Comparison of ENCODE assay signal across 8 cellular contexts in genomic region chr11:65422104-65422632, GRCh38. TPM values are rescaled to one million over a fixed set of nuclear protein-coding genes. Genes with fewer than 3 reads are reported as not detected.
A peak's percentile ranks its signal among the peaks of the same experiment; 100 is the strongest.
DNase-seq lines count a peak whose midpoint lies in the region; ATAC-seq and TF ChIP-seq lines count a peak whose summit lies in the region.

No MANE protein-coding gene starts in this region.

- H3K27me3 ChIP-seq in H9 (ENCODE audit: insufficient read depth, low read length) (no peaks in the 10 kb centered on the region), breast epithelium (no peaks in the 10 kb centered on the region)

- WGBS in H9 (ENCODE audit: extremely low coverage, insufficient read length, low lambda C conversion rate), result no CpG with 5 or more reads among the region's 54 CpGs

- H3K36me3 Mint-ChIP-seq in H9 (ENCODE audit: insufficient read depth in 1 of 3, low read depth in 3 of 3), result no peaks in the 10 kb centered on the region
- no peaks in the 10 kb centered on the region for H3K36me3 Mint-ChIP-seq in WTC11

- ATAC-seq in WTC11, result peak; percentile 2

- H3K27ac Mint-ChIP-seq in H9 (peak overlapping the region; percentile 91 to 98 (median 93); a peak in 5 of 7 replicates), WTC11 (peak overlapping the region; percentile 95)

- H2BK12ac ChIP-seq in H9 (ENCODE audit: insufficient read length, low read depth, low read length), result peak overlapping the region; percentile 51

- H3T11ph ChIP-seq in H9 (ENCODE audit: low read length), result no peak overlapping the region

- H3K4me2 ChIP-seq in H9 (ENCODE audit: insufficient read depth, insufficient read length, low read length), result peak overlapping the region; percentile 67

- no peaks in the 10 kb centered on the region for H3K36me3 ChIP-seq in breast epithelium

- no peak overlapping the region for H2AFZ ChIP-seq in H9 (ENCODE audit: low read length)

- H3K23ac ChIP-seq in H9 (ENCODE audit: insufficient read length, low read depth, low read length), result no peak overlapping the region

- peaks cover 2% of the 10 kb centered on the region for H4K20me1 ChIP-seq in H9 (ENCODE audit: control insufficient read depth, insufficient read depth, insufficient read length)

- H4K91ac ChIP-seq in H9 (ENCODE audit: insufficient read length, low read depth, low read length), result no peak overlapping the region

- peak overlapping the region; percentile 93 for H3K18ac ChIP-seq in H9 (ENCODE audit: insufficient read length, low read depth, low read length)

- peaks cover 25% of the 10 kb centered on the region for H3K4me1 ChIP-seq in H9 (ENCODE audit: insufficient read depth, low read length)
- peaks cover 11 to 22% of the 10 kb centered on the region in 2 donors for H3K4me1 ChIP-seq in breast epithelium

- peaks cover 13% of the 10 kb centered on the region for H3K23me2 ChIP-seq in H9 (ENCODE audit: insufficient read length, low read depth, low read length, poor library complexity, severe bottlenecking)

- H3K27me3 Mint-ChIP-seq in H9 (ENCODE audit: low read depth) (peaks cover 3% of the 10 kb centered on the region), WTC11 (ENCODE audit: low read depth) (0 out of 2 replicates have a peak, but pooled peaks cover under 1% of the 10 kb centered on the region)

- no peak overlapping the region for H2BK20ac ChIP-seq in H9 (ENCODE audit: low read depth, low read length, poor library complexity, severe bottlenecking)

- CTCF ChIA-PET in WTC11 (lab: Charles Lee), result interaction anchor here (0.5 to 12.8 kb wide), 7 partner anchors 46 to 119 kb away, joined by 3 to 224 read pairs (median 4); no protein-coding TSS in a partner anchor

- peak; percentile 98 for DNase-seq in COLO668 (lab: John Stamatoyannopoulos, UW; ENCODE audit: unreplicated experiment)
- DNase-seq in H9, result peak; percentile 92
- peak; percentile 94 for DNase-seq in NCI-H2029 (lab: John Stamatoyannopoulos, UW)
- DNase-seq in WTC11 (ENCODE audit: low spot score), result peak; percentile 96
- peak; percentile 95 to 99 for DNase-seq in breast epithelium (ENCODE audit: low spot score in 2 of 2)
- DNase-seq in iPS-NIHi11 (ENCODE audit: low spot score), result peak; percentile 84
- DNase-seq in NCI-H1048 (lab: John Stamatoyannopoulos, UW), result no peak

- TF ChIP-seq CTCF in H9 (conservative IDR thresholded peaks at IDR 0.05), result no peak
- TF ChIP-seq CTCF in WTC11 (IDR thresholded peaks at IDR 0.05), result no peak
- TF ChIP-seq CTCF in breast epithelium (IDR thresholded peaks at IDR 0.05), result no peak

- no peak overlapping the region for H4K5ac ChIP-seq in H9 (ENCODE audit: insufficient read length, low read depth, low read length)

- H3K4me1 Mint-ChIP-seq in H9, result peaks cover 82 to 91% of the 10 kb centered on the region in 2 experiments
- peaks cover 92% of the 10 kb centered on the region for H3K4me1 Mint-ChIP-seq in WTC11

- intact Hi-C loops in breast epithelium (cut with DNase I; ENCODE audit: low total_unique reads), result no loop called here

- H3K4me3 Mint-ChIP-seq in H9, result peak overlapping the region; percentile 74 to 80
- peak overlapping the region; percentile 69 for H3K4me3 Mint-ChIP-seq in WTC11

- POLR2A ChIA-PET in WTC11 (lab: Charles Lee), result interaction anchor here (0.6 to 10.9 kb wide), 13 partner anchors 14 to 85 kb away, joined by 3 to 175 read pairs (median 8); partner anchors contain the start of genes FRMD8 and MALAT1

- no peaks in the 10 kb centered on the region; a peak in 2 of 5 replicates for H3K9me3 Mint-ChIP-seq in H9
- no peaks in the 10 kb centered on the region for H3K9me3 Mint-ChIP-seq in WTC11

- H3K9ac ChIP-seq in H9 (ENCODE audit: extremely low read depth, insufficient read length, low read length), result peak overlapping the region; percentile 80

- no peaks in the 10 kb centered on the region for H3K79me1 ChIP-seq in H9 (ENCODE audit: insufficient read depth, low read depth, low read length, poor library complexity, severe bottlenecking)

- peak; percentile 94 for TF ChIP-seq POLR2A in breast epithelium (IDR thresholded peaks at IDR 0.05)

- H2AK5ac ChIP-seq in H9 (ENCODE audit: insufficient read length, low read length), result no peak overlapping the region

- H2BK5ac ChIP-seq in H9 (ENCODE audit: insufficient read length, low read length), result peak overlapping the region; percentile 17

- peak overlapping the region; percentile 85 for H2BK120ac ChIP-seq in H9 (ENCODE audit: low read depth, low read length, poor library complexity, severe bottlenecking)

- H3K14ac ChIP-seq in H9 (ENCODE audit: insufficient read depth, low read length), result peak overlapping the region; percentile 93

- peaks cover 2% of the 10 kb centered on the region; the same call in 1 of the 2 replicates for H3K79me2 ChIP-seq in H9 (ENCODE audit: insufficient read depth, low read length)

- H3K9me3 ChIP-seq in H9 (ENCODE audit: control insufficient read depth, low read depth, low read length), result no peaks in the 10 kb centered on the region
- H3K9me3 ChIP-seq in breast epithelium, result no peaks in the 10 kb centered on the region

- H2BK15ac ChIP-seq in H9 (ENCODE audit: low read depth, low read length), result no peak overlapping the region

- no peak overlapping the region for H3K27ac ChIP-seq in H9 (ENCODE audit: insufficient read length, low read depth, low read length)
- H3K27ac ChIP-seq in breast epithelium, result peak overlapping the region; percentile 100
- H3K27ac ChIP-seq in skin epidermis, result peak overlapping the region; percentile 98 to 100 (median 100)

- H3K4ac ChIP-seq in H9 (ENCODE audit: low read depth, low read length), result peak overlapping the region; percentile 4; the same call in 1 of the 2 replicates

- no peak overlapping the region for H3K56ac ChIP-seq in H9 (ENCODE audit: insufficient read length, low read depth, low read length)

- no peak overlapping the region for H4K8ac ChIP-seq in H9 (replicated peaks; ENCODE audit: insufficient read length, low read depth, low read length)

- H3K4me3 ChIP-seq in breast epithelium (peak overlapping the region; percentile 93 to 96 (median 95)), skin epidermis (peak overlapping the region; percentile 55 to 79 (median 74))

TF ChIP-seq in WTC11, 78 proteins besides CTCF, POLR2A, EP300 and RAD21 (continues in another document):
- TF ChIP-seq, protein P1, sequence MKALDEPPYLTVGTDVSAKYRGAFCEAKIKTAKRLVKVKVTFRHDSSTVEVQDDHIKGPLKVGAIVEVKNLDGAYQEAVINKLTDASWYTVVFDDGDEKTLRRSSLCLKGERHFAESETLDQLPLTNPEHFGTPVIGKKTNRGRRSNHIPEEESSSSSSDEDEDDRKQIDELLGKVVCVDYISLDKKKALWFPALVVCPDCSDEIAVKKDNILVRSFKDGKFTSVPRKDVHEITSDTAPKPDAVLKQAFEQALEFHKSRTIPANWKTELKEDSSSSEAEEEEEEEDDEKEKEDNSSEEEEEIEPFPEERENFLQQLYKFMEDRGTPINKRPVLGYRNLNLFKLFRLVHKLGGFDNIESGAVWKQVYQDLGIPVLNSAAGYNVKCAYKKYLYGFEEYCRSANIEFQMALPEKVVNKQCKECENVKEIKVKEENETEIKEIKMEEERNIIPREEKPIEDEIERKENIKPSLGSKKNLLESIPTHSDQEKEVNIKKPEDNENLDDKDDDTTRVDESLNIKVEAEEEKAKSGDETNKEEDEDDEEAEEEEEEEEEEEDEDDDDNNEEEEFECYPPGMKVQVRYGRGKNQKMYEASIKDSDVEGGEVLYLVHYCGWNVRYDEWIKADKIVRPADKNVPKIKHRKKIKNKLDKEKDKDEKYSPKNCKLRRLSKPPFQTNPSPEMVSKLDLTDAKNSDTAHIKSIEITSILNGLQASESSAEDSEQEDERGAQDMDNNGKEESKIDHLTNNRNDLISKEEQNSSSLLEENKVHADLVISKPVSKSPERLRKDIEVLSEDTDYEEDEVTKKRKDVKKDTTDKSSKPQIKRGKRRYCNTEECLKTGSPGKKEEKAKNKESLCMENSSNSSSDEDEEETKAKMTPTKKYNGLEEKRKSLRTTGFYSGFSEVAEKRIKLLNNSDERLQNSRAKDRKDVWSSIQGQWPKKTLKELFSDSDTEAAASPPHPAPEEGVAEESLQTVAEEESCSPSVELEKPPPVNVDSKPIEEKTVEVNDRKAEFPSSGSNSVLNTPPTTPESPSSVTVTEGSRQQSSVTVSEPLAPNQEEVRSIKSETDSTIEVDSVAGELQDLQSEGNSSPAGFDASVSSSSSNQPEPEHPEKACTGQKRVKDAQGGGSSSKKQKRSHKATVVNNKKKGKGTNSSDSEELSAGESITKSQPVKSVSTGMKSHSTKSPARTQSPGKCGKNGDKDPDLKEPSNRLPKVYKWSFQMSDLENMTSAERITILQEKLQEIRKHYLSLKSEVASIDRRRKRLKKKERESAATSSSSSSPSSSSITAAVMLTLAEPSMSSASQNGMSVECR (CRISPR knock-in tag; IDR thresholded peaks at IDR 0.05; ENCODE audit: borderline replicate concordance), result no peak
- 0 out of 2 replicates have a peak, but pooled peaks have one; percentile 27 for TF ChIP-seq ZNF219 (CRISPR knock-in tag; IDR thresholded peaks at IDR 0.05; ENCODE audit: borderline replicate concordance)

RNA-seq across cellular contexts. Expression of gene NEAT1, which starts 0.4 kb away (rescaled TPM):
- total RNA-seq in H9 (2021) (11.1 and 12.7 TPM in 2 replicates), WTC11 (2021) (28.7 to 38.1 TPM (median 31.7 TPM) in 3 replicates), breast epithelium (100 to 1,000 TPM; 323 to 391 (median 351) TPM)

RNA-seq across cellular contexts. Expression of gene FRMD8, which starts 35.7 kb away (rescaled TPM):
- 19.0 and 22.7 TPM in 2 replicates for total RNA-seq in H9 (2021)
- 21.5 to 23.7 TPM (median 22.9 TPM) in 3 replicates for total RNA-seq in WTC11 (2021)
- 10 to 100 TPM; 22.9 to 57.0 (median 49.0) TPM for total RNA-seq in breast epithelium

RNA-seq across cellular contexts. Expression of gene SLC25A45, which starts 39.7 kb away (rescaled TPM):
- total RNA-seq in H9 (2021) (1.1 and 1.6 TPM in 2 replicates), WTC11 (2021) (1.5 to 2.5 TPM (median 1.7 TPM) in 3 replicates), breast epithelium (1 to 10 TPM; 5.4 to 9.1 (median 6.6) TPM)
